In the genomic region with DNA sequence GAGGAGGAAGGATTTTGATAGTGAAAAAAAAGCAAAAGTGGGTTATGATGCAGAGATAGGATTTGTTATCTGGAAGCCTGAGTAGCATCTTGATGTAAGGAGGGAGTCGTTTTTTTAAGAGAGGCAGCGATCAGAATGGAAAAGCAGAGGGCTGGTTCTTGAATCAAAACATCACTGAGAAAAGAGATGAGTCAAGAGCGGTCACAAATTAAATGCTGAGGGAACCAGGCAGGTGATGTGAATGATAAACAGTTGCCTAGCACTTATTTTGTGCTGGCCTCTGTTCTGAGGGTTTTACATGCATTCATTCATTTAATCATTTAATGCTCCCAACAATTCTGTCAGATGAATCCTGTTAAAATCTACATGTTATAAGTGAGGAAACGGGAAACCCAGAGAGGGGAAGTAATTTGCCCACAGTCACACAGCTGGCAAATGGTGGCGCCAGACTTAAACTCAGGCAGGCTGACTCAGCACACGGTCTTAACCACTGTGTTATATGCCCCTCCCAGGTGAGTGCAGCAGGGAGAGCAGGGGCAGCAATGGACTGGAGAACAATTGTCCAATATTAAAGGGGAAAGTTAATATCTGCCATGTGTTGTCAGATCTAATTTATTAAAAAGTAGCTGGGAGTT, we compare ENCODE assay signal across 2 cellular contexts.
A peak's percentile ranks its signal among the peaks of the same experiment; 100 is the strongest.
TF ChIP-seq lines count a peak whose summit lies in the region.

No MANE protein-coding gene starts in this region.

TF ChIP-seq in HCT116, 20 proteins besides CTCF, POLR2A, EP300 and RAD21:
- TF ChIP-seq, protein P1, sequence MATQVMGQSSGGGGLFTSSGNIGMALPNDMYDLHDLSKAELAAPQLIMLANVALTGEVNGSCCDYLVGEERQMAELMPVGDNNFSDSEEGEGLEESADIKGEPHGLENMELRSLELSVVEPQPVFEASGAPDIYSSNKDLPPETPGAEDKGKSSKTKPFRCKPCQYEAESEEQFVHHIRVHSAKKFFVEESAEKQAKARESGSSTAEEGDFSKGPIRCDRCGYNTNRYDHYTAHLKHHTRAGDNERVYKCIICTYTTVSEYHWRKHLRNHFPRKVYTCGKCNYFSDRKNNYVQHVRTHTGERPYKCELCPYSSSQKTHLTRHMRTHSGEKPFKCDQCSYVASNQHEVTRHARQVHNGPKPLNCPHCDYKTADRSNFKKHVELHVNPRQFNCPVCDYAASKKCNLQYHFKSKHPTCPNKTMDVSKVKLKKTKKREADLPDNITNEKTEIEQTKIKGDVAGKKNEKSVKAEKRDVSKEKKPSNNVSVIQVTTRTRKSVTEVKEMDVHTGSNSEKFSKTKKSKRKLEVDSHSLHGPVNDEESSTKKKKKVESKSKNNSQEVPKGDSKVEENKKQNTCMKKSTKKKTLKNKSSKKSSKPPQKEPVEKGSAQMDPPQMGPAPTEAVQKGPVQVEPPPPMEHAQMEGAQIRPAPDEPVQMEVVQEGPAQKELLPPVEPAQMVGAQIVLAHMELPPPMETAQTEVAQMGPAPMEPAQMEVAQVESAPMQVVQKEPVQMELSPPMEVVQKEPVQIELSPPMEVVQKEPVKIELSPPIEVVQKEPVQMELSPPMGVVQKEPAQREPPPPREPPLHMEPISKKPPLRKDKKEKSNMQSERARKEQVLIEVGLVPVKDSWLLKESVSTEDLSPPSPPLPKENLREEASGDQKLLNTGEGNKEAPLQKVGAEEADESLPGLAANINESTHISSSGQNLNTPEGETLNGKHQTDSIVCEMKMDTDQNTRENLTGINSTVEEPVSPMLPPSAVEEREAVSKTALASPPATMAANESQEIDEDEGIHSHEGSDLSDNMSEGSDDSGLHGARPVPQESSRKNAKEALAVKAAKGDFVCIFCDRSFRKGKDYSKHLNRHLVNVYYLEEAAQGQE (IDR thresholded peaks at IDR 0.05; ENCODE audit: low read depth) = no peak
- TF ChIP-seq ELF1 (IDR thresholded peaks at IDR 0.05; ENCODE audit: borderline replicate concordance, low read depth) (no peak), CEBPB (IDR thresholded peaks at IDR 0.05; ENCODE audit: low read depth) (no peak), JUND (IDR thresholded peaks at IDR 0.05) (no peak), EZH2phosphoT487 (IDR thresholded peaks at IDR 0.05; ENCODE audit: borderline replicate concordance) (no peak), TCF7L2 (IDR thresholded peaks at IDR 0.05; ENCODE audit: borderline replicate concordance, extremely low read depth, insufficient read depth, insufficient read length) (no peak), SIN3A (IDR thresholded peaks at IDR 0.05; ENCODE audit: low read depth) (no peak), YY1 (IDR thresholded peaks at IDR 0.05; ENCODE audit: extremely low read depth, insufficient replicate concordance, low read depth, low read length) (no peak), FOSL1 (IDR thresholded peaks at IDR 0.05; ENCODE audit: low read depth) (no peak), EZH2 (IDR thresholded peaks at IDR 0.05) (no peak), CBX3 (IDR thresholded peaks at IDR 0.05; ENCODE audit: low read depth) (no peak), SRF (IDR thresholded peaks at IDR 0.05; ENCODE audit: low read depth) (no peak), ZFX (IDR thresholded peaks at IDR 0.05) (no peak), ZNF274 (IDR thresholded peaks at IDR 0.05; ENCODE audit: low read depth, low read length) (no peak), EGR1 (IDR thresholded peaks at IDR 0.05; ENCODE audit: low read depth) (no peak)
- TF ChIP-seq, protein P2, sequence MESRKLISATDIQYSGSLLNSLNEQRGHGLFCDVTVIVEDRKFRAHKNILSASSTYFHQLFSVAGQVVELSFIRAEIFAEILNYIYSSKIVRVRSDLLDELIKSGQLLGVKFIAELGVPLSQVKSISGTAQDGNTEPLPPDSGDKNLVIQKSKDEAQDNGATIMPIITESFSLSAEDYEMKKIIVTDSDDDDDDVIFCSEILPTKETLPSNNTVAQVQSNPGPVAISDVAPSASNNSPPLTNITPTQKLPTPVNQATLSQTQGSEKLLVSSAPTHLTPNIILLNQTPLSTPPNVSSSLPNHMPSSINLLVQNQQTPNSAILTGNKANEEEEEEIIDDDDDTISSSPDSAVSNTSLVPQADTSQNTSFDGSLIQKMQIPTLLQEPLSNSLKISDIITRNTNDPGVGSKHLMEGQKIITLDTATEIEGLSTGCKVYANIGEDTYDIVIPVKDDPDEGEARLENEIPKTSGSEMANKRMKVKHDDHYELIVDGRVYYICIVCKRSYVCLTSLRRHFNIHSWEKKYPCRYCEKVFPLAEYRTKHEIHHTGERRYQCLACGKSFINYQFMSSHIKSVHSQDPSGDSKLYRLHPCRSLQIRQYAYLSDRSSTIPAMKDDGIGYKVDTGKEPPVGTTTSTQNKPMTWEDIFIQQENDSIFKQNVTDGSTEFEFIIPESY (IDR thresholded peaks at IDR 0.05; ENCODE audit: extremely low read depth, insufficient replicate concordance, low read length) = no peak
- TF ChIP-seq, protein P3, sequence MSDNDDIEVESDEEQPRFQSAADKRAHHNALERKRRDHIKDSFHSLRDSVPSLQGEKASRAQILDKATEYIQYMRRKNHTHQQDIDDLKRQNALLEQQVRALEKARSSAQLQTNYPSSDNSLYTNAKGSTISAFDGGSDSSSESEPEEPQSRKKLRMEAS (IDR thresholded peaks at IDR 0.05) = no peak
- TF ChIP-seq, protein P4, sequence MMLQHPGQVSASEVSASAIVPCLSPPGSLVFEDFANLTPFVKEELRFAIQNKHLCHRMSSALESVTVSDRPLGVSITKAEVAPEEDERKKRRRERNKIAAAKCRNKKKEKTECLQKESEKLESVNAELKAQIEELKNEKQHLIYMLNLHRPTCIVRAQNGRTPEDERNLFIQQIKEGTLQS (IDR thresholded peaks at IDR 0.05) = no peak
TF ChIP-seq in HCT116: peak in this region for 0.

TF ChIP-seq in HepG2, 621 proteins besides CTCF, POLR2A, EP300 and RAD21:
- TF ChIP-seq ZNF841 (CRISPR knock-in tag; IDR thresholded peaks at IDR 0.05; ENCODE audit: borderline replicate concordance) = no peak
- no peak for TF ChIP-seq TCF12 (IDR thresholded peaks at IDR 0.05)
- no peak for TF ChIP-seq TCF12 (CRISPR knock-in tag; IDR thresholded peaks at IDR 0.05)
- TF ChIP-seq, protein P5, sequence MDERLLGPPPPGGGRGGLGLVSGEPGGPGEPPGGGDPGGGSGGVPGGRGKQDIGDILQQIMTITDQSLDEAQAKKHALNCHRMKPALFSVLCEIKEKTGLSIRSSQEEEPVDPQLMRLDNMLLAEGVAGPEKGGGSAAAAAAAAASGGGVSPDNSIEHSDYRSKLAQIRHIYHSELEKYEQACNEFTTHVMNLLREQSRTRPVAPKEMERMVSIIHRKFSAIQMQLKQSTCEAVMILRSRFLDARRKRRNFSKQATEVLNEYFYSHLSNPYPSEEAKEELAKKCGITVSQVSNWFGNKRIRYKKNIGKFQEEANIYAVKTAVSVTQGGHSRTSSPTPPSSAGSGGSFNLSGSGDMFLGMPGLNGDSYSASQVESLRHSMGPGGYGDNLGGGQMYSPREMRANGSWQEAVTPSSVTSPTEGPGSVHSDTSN (CRISPR knock-in tag; IDR thresholded peaks at IDR 0.05) = no peak
- TF ChIP-seq ZNF768 (CRISPR knock-in tag; IDR thresholded peaks at IDR 0.05) = peak; percentile 61; the same call in 1 of the 2 replicates
- TF ChIP-seq ZNF678 (CRISPR knock-in tag; IDR thresholded peaks at IDR 0.05) = no peak
- no peak for TF ChIP-seq TEAD3 (CRISPR knock-in tag; optimal IDR thresholded peaks at IDR 0.05; ENCODE audit: borderline replicate concordance)
- TF ChIP-seq, protein P6, sequence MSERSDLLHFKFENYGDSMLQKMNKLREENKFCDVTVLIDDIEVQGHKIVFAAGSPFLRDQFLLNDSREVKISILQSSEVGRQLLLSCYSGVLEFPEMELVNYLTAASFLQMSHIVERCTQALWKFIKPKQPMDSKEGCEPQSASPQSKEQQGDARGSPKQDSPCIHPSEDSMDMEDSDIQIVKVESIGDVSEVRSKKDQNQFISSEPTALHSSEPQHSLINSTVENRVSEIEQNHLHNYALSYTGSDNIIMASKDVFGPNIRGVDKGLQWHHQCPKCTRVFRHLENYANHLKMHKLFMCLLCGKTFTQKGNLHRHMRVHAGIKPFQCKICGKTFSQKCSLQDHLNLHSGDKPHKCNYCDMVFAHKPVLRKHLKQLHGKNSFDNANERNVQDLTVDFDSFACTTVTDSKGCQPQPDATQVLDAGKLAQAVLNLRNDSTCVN (CRISPR knock-in tag; IDR thresholded peaks at IDR 0.05; ENCODE audit: borderline replicate concordance) = no peak
